In genomic region chr3:123344941-123345594, GRCh38 we compare ENCODE assay signal across 16 cellular contexts.
DNase-seq lines count a peak whose midpoint lies in the region; ATAC-seq and TF ChIP-seq lines count a peak whose summit lies in the region.
"Had no signal": no experiment of that assay in that cellular context is flagged by ENCODE, and none has a peak within 500 bp of the region (broad histone marks: within the 10 kb centered on the region; RNA-seq: fewer than 3 reads in every experiment).

No MANE protein-coding gene starts in this region.

- H2AFZ ChIP-seq in neuron (ENCODE audit: low read depth, low read length), result peak overlapping the region; percentile 2

- no peak overlapping the region for H3K27ac Mint-ChIP-seq in CD14-positive monocyte

- TF ChIP-seq POLR2A in gastroesophageal sphincter (IDR thresholded peaks at IDR 0.05), result no peak

- no peak for TF ChIP-seq EP300 in gastroesophageal sphincter (IDR thresholded peaks at IDR 0.05)

- in situ Hi-C loops in KBM-7 (cut with MboI; ENCODE audit: low pct_unique_long_range_greater_than_20kb, low sequenced_read_pairs), result no loop called here

- H3K4me1 Mint-ChIP-seq in CD14-positive monocyte, result no peaks in the 10 kb centered on the region
- H3K4me1 Mint-ChIP-seq: naive B cell had no signal

- no peak overlapping the region for H3K4me3 Mint-ChIP-seq in CD14-positive monocyte
- H3K4me3 Mint-ChIP-seq: central memory CD8-positive, alpha-beta T cell had no signal

- 68 to 93% methylated on average over 3 to 8 of the region's 12 CpGs for WGBS in gastroesophageal sphincter (ENCODE audit: low coverage in 1 of 2), 2 donors

- H3K27me3 ChIP-seq in WERI-Rb-1 (ENCODE audit: insufficient read depth, low read depth, severe bottlenecking) (no peaks in the 10 kb centered on the region), gastroesophageal sphincter (no peaks in the 10 kb centered on the region), neuron (ENCODE audit: insufficient read depth, low read length) (peaks cover 10% of the 10 kb centered on the region)
- H3K27me3 ChIP-seq: uterus had no signal

- no peaks in the 10 kb centered on the region for H3K36me3 Mint-ChIP-seq in CD14-positive monocyte
- H3K36me3 Mint-ChIP-seq: naive B cell had no signal

- H3K4me1 ChIP-seq in gastroesophageal sphincter, result peaks cover 0 to 93% (median 23%) of the 10 kb centered on the region in 3 donors
- H3K4me1 ChIP-seq in neuron (ENCODE audit: insufficient read depth, low read length), result peaks cover 16% of the 10 kb centered on the region
- H3K4me1 ChIP-seq: uterus had no signal

- TF ChIP-seq CTCF in CD14-positive monocyte (IDR thresholded peaks at IDR 0.05) (no peak), WERI-Rb-1 (IDR thresholded peaks at IDR 0.05; ENCODE audit: low read depth, low read length) (no peak), gastroesophageal sphincter (IDR thresholded peaks at IDR 0.05) (no peak)

- H3K36me3 ChIP-seq in WERI-Rb-1 (no peaks in the 10 kb centered on the region), gastroesophageal sphincter (no peaks in the 10 kb centered on the region), neuron (ENCODE audit: insufficient read depth, low read length) (no peaks in the 10 kb centered on the region)
- H3K36me3 ChIP-seq: uterus had no signal

- H3K9me3 ChIP-seq in WERI-Rb-1 (ENCODE audit: severe bottlenecking) (no peaks in the 10 kb centered on the region), gastroesophageal sphincter (no peaks in the 10 kb centered on the region), neuron (ENCODE audit: low read length) (no peaks in the 10 kb centered on the region)
- H3K9me3 ChIP-seq: uterus had no signal

- ATAC-seq in gastroesophageal sphincter (no peak), GM21737 (IDR thresholded peaks at IDR 0.05; ENCODE audit: unreplicated experiment) (no peak), GM21717 (IDR thresholded peaks at IDR 0.05; ENCODE audit: unreplicated experiment) (no peak)
- ATAC-seq: HCT116, left colon had no signal

- H3K4me3 ChIP-seq in WERI-Rb-1 (ENCODE audit: low read depth, low read length), result no peak overlapping the region
- H3K4me3 ChIP-seq in gastroesophageal sphincter, result no peak overlapping the region
- no peak overlapping the region for H3K4me3 ChIP-seq in neuron (ENCODE audit: low read length)
- H3K4me3 ChIP-seq: uterus had no signal

- intact Hi-C loops in CD14-positive monocyte (cut with micrococcal nuclease), result no loop called here

- no peaks in the 10 kb centered on the region for H3K9me3 Mint-ChIP-seq in CD14-positive monocyte
- H3K9me3 Mint-ChIP-seq: central memory CD8-positive, alpha-beta T cell; naive B cell had no signal

- H3K27ac ChIP-seq in WERI-Rb-1, result peak overlapping the region; percentile 42; the same call in 1 of the 2 replicates
- peak overlapping the region; percentile 21 to 86 (median 79) for H3K27ac ChIP-seq in gastroesophageal sphincter

- DNase-seq in CD14-positive monocyte (ENCODE audit: low spot score) (peak; percentile 6), WERI-Rb-1 (peak; percentile 6), mucosa of gallbladder (ENCODE audit: low spot score) (no peak), KBM-7 (no peak)
- DNase-seq: left colon; naive B cell; NCI-H1105 treated with DMSO at 0.1 percent for 48 hours; NCI-H345; stimulated activated CD4-positive, alpha-beta T cell treated with anti-CD3 and anti-CD28 coated beads, Interleukin-4, amount 100 ng/mL, for 1 hour; uterus had no signal

- peaks cover 0 to 9% (median 7%) of the 10 kb centered on the region in 3 donors for H3K27me3 Mint-ChIP-seq in CD14-positive monocyte (ENCODE audit: low read depth in 3 of 3)

Comparison
In these comparisons a context has a peak if more than half of its experiments do, and no peak if none do; other contexts are left out.
1. DNase-seq: peak in CD14-positive monocyte (single experiment) and WERI-Rb-1 (single experiment); none in mucosa of gallbladder (single experiment) and KBM-7 (single experiment).